1 cellular context compared by ENCODE assay signal in the genomic region with DNA sequence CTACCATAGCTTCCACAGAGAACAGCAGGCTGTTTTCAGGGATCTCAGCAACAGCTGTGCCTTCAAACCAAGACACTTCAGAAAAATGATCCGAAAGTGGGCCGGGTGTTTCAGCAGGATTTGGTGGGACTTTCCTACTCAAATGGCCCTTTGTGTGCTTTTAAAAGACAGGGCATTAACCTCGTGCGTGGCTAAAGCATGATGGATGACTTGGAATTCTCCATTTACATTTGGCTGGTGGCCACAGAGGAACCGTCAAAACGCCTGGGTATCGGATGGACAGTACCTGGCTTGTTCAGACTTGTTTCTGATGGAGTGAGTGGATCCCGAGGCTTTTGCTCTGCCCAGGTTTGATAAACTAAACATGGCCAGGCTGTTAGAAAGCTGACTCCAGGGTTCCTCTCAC.
TF ChIP-seq lines count a peak whose summit lies in the region.

No MANE protein-coding gene starts in this region.

TF ChIP-seq in HCT116, 20 proteins besides CTCF, POLR2A, EP300 and RAD21 (continued from another document):
- TF ChIP-seq, protein P1, sequence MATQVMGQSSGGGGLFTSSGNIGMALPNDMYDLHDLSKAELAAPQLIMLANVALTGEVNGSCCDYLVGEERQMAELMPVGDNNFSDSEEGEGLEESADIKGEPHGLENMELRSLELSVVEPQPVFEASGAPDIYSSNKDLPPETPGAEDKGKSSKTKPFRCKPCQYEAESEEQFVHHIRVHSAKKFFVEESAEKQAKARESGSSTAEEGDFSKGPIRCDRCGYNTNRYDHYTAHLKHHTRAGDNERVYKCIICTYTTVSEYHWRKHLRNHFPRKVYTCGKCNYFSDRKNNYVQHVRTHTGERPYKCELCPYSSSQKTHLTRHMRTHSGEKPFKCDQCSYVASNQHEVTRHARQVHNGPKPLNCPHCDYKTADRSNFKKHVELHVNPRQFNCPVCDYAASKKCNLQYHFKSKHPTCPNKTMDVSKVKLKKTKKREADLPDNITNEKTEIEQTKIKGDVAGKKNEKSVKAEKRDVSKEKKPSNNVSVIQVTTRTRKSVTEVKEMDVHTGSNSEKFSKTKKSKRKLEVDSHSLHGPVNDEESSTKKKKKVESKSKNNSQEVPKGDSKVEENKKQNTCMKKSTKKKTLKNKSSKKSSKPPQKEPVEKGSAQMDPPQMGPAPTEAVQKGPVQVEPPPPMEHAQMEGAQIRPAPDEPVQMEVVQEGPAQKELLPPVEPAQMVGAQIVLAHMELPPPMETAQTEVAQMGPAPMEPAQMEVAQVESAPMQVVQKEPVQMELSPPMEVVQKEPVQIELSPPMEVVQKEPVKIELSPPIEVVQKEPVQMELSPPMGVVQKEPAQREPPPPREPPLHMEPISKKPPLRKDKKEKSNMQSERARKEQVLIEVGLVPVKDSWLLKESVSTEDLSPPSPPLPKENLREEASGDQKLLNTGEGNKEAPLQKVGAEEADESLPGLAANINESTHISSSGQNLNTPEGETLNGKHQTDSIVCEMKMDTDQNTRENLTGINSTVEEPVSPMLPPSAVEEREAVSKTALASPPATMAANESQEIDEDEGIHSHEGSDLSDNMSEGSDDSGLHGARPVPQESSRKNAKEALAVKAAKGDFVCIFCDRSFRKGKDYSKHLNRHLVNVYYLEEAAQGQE (IDR thresholded peaks at IDR 0.05; ENCODE audit: low read depth) = no peak
- TF ChIP-seq CEBPB (IDR thresholded peaks at IDR 0.05; ENCODE audit: low read depth) = no peak
- TF ChIP-seq, protein P2, sequence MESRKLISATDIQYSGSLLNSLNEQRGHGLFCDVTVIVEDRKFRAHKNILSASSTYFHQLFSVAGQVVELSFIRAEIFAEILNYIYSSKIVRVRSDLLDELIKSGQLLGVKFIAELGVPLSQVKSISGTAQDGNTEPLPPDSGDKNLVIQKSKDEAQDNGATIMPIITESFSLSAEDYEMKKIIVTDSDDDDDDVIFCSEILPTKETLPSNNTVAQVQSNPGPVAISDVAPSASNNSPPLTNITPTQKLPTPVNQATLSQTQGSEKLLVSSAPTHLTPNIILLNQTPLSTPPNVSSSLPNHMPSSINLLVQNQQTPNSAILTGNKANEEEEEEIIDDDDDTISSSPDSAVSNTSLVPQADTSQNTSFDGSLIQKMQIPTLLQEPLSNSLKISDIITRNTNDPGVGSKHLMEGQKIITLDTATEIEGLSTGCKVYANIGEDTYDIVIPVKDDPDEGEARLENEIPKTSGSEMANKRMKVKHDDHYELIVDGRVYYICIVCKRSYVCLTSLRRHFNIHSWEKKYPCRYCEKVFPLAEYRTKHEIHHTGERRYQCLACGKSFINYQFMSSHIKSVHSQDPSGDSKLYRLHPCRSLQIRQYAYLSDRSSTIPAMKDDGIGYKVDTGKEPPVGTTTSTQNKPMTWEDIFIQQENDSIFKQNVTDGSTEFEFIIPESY (IDR thresholded peaks at IDR 0.05; ENCODE audit: extremely low read depth, insufficient replicate concordance, low read length) = no peak
- no peak for TF ChIP-seq EGR1 (IDR thresholded peaks at IDR 0.05; ENCODE audit: low read depth)
- TF ChIP-seq, protein P3, sequence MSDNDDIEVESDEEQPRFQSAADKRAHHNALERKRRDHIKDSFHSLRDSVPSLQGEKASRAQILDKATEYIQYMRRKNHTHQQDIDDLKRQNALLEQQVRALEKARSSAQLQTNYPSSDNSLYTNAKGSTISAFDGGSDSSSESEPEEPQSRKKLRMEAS (IDR thresholded peaks at IDR 0.05) = no peak
- no peak for TF ChIP-seq ZNF274 (IDR thresholded peaks at IDR 0.05; ENCODE audit: low read depth, low read length)
- no peak for TF ChIP-seq ZFX (IDR thresholded peaks at IDR 0.05)
- no peak for TF ChIP-seq EZH2 (IDR thresholded peaks at IDR 0.05)
- no peak for TF ChIP-seq EZH2phosphoT487 (IDR thresholded peaks at IDR 0.05; ENCODE audit: borderline replicate concordance)
- TF ChIP-seq TCF7L2 (IDR thresholded peaks at IDR 0.05; ENCODE audit: borderline replicate concordance, extremely low read depth, insufficient read depth, insufficient read length) = no peak
- TF ChIP-seq, protein P4, sequence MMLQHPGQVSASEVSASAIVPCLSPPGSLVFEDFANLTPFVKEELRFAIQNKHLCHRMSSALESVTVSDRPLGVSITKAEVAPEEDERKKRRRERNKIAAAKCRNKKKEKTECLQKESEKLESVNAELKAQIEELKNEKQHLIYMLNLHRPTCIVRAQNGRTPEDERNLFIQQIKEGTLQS (IDR thresholded peaks at IDR 0.05) = no peak
TF ChIP-seq in HCT116: peak in this region for 0.
